Comparison of ENCODE assay signal across 8 cellular contexts in genomic region chr1:24555591-24556413, GRCh38. TPM values are rescaled to one million over a fixed set of nuclear protein-coding genes. Genes with fewer than 3 reads are reported as not detected.
A peak's percentile ranks its signal among the peaks of the same experiment; 100 is the strongest.
DNase-seq lines count a peak whose midpoint lies in the region; ATAC-seq and TF ChIP-seq lines count a peak whose summit lies in the region.

NCMAP (plus strand) TSS chr1:24556087; CDS start chr1:24595431, 39,344 bp downstream.

- no peak for TF ChIP-seq POLR2A in esophagus squamous epithelium (IDR thresholded peaks at IDR 0.05)

- H3K36me3 ChIP-seq in esophagus squamous epithelium: no peaks in the 10 kb centered on the region

- H3K4me1 Mint-ChIP-seq in activated CD8-positive, alpha-beta T cell treated with anti-CD3 and anti-CD28 coated beads, Interleukin-2, amount 10 ng/mL, durations not matched to agents 7 days and 5 days (ENCODE audit: low read depth): peaks cover 15% of the 10 kb centered on the region

- peak in 1 of 6 experiments; percentile 15 for TF ChIP-seq CTCF in esophagus squamous epithelium (IDR thresholded peaks at IDR 0.05)

- no peaks in the 10 kb centered on the region for H3K9me3 Mint-ChIP-seq in activated CD8-positive, alpha-beta T cell treated with anti-CD3 and anti-CD28 coated beads, Interleukin-2, amount 10 ng/mL, durations not matched to agents 7 days and 5 days (ENCODE audit: insufficient read depth)

- peak within 1 kb of the TSS; percentile 22 to 65 (median 34) for H3K4me3 ChIP-seq in esophagus squamous epithelium

- peaks cover 7 to 21% (median 8%) of the 10 kb centered on the region in 3 donors for H3K4me1 ChIP-seq in esophagus squamous epithelium

- CTCF ChIA-PET in activated CD8-positive, alpha-beta T cell treated with anti-CD3 and anti-CD28 coated beads, Interleukin-2, amount 10 ng/mL, durations not matched to agents 7 days and 5 days (lab: Charles Lee): interaction anchor here (1.0 to 1.2 kb wide), 2 partner anchors 15 to 32 kb away, joined by 3 to 8 read pairs; no protein-coding TSS in a partner anchor

- ATAC-seq in activated CD8-positive, alpha-beta T cell treated with anti-CD3 and anti-CD28 coated beads, Interleukin-2, amount 10 ng/mL, durations not matched to agents 7 days and 5 days: peak; percentile 70
- ATAC-seq in HG02885 (IDR thresholded peaks at IDR 0.05; ENCODE audit: poor library complexity, unreplicated experiment): no peak

- H3K27me3 ChIP-seq in esophagus squamous epithelium: peaks cover 0 to 56% (median 0%) of the 10 kb centered on the region in 4 donors

- peak; percentile 39 for DNase-seq in NCI-H1105 treated with DMSO at 0.1 percent for 48 hours (lab: John Stamatoyannopoulos, UW)
- no peak for DNase-seq in activated CD8-positive, alpha-beta T cell treated with anti-CD3 and anti-CD28 coated beads, Interleukin-2, amount 10 ng/mL, durations not matched to agents 7 days and 5 days
- no peak for DNase-seq in esophagus squamous epithelium (lab: John Stamatoyannopoulos, UW)
- peak; percentile 40 for DNase-seq in retina
- no peak for DNase-seq in epidermal melanocyte (ENCODE audit: insufficient read length, low spot score)
- no peak for DNase-seq in kidney glomerular epithelial cell (lab: John Stamatoyannopoulos, UW)
- DNase-seq in AML-193 (lab: John Stamatoyannopoulos, UW): no peak

- intact Hi-C loops in esophagus squamous epithelium (cut with DNase I): no loop called here

- POLR2A ChIA-PET in activated CD8-positive, alpha-beta T cell treated with anti-CD3 and anti-CD28 coated beads, Interleukin-2, amount 10 ng/mL, durations not matched to agents 7 days and 5 days (lab: Charles Lee): no interaction called here

- no peak within 1 kb of the TSS for H3K27ac ChIP-seq in esophagus squamous epithelium

- WGBS in esophagus squamous epithelium, 2 donors: 0 to 10% methylated on average over 1 to 6 of the region's 61 CpGs

- H3K9me3 ChIP-seq in esophagus squamous epithelium: no peaks in the 10 kb centered on the region

- H3K36me3 Mint-ChIP-seq in activated CD8-positive, alpha-beta T cell treated with anti-CD3 and anti-CD28 coated beads, Interleukin-2, amount 10 ng/mL, durations not matched to agents 7 days and 5 days (ENCODE audit: low read depth): no peaks in the 10 kb centered on the region

- H3K4me3 Mint-ChIP-seq in activated CD8-positive, alpha-beta T cell treated with anti-CD3 and anti-CD28 coated beads, Interleukin-2, amount 10 ng/mL, durations not matched to agents 7 days and 5 days: peak within 1 kb of the TSS; percentile 61

- H3K27me3 Mint-ChIP-seq in activated CD8-positive, alpha-beta T cell treated with anti-CD3 and anti-CD28 coated beads, Interleukin-2, amount 10 ng/mL, durations not matched to agents 7 days and 5 days (ENCODE audit: low read depth): peaks cover 37% of the 10 kb centered on the region

- H3K27ac Mint-ChIP-seq in activated CD8-positive, alpha-beta T cell treated with anti-CD3 and anti-CD28 coated beads, Interleukin-2, amount 10 ng/mL, durations not matched to agents 7 days and 5 days: no peak within 1 kb of the TSS

RNA-seq across cellular contexts. Expression of gene NCMAP, which starts in this region (rescaled TPM):
- under 1 TPM in 1 of 2 experiments, not detected in 1; 0.05 TPM for total RNA-seq in activated CD8-positive, alpha-beta T cell treated with anti-CD3 and anti-CD28 coated beads, Interleukin-2, amount 10 ng/mL, durations not matched to agents 7 days and 5 days
- under 1 TPM in 2 of 4 donors, not detected in 2; 0.12 to 0.19 TPM for total RNA-seq in esophagus squamous epithelium

Comparison
In these comparisons a context has a peak if more than half of its experiments do, and no peak if none do; other contexts are left out.
1. Peak in ATAC-seq in activated CD8-positive, alpha-beta T cell treated with anti-CD3 and anti-CD28 coated beads, Interleukin-2, amount 10 ng/mL, durations not matched to agents 7 days and 5 days; RNA of the gene not detected or under 1 TPM.
2. DNase-seq: peak in NCI-H1105 treated with DMSO at 0.1 percent for 48 hours (single experiment) and retina (single experiment); none in activated CD8-positive, alpha-beta T cell treated with anti-CD3 and anti-CD28 coated beads, Interleukin-2, amount 10 ng/mL, durations not matched to agents 7 days and 5 days (single experiment), esophagus squamous epithelium (single experiment), epidermal melanocyte (single experiment), kidney glomerular epithelial cell (single experiment) and AML-193 (0 of 2).